In the genomic region with DNA sequence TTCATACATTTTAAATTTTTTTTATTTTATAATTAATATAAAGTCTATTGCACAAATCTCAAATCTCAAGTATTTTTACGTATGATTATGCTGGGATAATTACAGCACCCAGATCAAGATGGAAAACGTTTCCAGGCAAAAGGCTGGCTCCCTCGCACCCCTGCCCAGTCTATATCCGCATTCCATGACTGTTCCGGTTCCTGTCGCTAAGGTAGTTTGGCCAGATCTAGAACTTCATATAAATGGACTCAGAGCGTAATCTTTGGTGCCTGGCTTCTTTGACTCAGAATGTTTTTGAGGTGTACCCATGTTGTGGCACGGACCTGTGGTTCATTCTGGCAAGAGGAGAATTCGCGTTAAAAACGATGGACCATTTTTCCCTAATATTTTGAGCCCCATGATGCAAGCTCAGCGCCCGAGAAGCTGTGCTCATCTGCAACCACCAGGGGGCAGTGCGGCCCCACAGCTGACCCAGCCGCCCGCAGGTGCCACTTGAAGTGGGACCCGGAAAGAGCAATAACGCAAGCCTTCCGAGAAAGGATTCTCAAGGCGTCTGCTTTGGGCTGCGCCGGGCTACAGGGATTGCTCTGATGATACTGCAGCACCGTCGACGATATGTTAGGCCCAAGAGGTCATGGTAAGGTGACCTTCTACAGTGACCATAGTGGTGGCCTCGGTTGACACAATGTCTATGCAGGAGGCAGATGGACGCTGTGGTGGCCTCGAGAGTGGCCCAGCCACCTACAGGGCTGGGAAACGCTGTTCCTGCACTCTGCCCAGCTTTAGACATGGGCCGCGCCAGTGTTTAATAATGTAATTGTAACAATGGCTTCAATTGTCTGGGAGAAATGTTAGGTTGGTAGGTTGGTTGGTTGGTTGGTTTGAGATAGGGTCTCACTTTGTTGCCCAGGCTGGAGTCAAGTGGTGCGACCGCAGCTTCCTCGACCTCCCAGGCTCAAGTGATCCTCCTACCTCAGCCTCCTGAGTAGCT, we compare ENCODE assay signal across 8 cellular contexts.
DNase-seq lines count a peak whose midpoint lies in the region; ATAC-seq and TF ChIP-seq lines count a peak whose summit lies in the region.

No MANE protein-coding gene starts in this region.

- H3K4me1 ChIP-seq in right atrium auricular region = peaks cover 0 to 9% of the 10 kb centered on the region in 2 donors

- peaks cover 5% of the 10 kb centered on the region for H3K4me1 Mint-ChIP-seq in T-helper 17 cell

- H3K27me3 ChIP-seq in right atrium auricular region = no peaks in the 10 kb centered on the region

- H3K27ac Mint-ChIP-seq in T-helper 17 cell = no peak overlapping the region

- DNase-seq in NCI-H1436 (lab: John Stamatoyannopoulos, UW) (peak; percentile 7), NCI-H1436 treated with DMSO at 0.1 percent for 48 hours (lab: John Stamatoyannopoulos, UW) (no peak), MV-4-11 (lab: John Stamatoyannopoulos, UW) (peak; percentile 57), T-helper 17 cell (peak; percentile 51 to 63 (median 56)), amniotic epithelial cell (ENCODE audit: low read depth) (peak; percentile 44), right atrium auricular region (ENCODE audit: low spot score) (peak; percentile 77), retinal pigment epithelial cell (ENCODE audit: low read depth) (no peak)

- H3K36me3 Mint-ChIP-seq in T-helper 17 cell (ENCODE audit: low read depth) = no peaks in the 10 kb centered on the region

- peaks cover 6% of the 10 kb centered on the region for H3K27me3 Mint-ChIP-seq in T-helper 17 cell

- TF ChIP-seq CTCF in right atrium auricular region (IDR thresholded peaks at IDR 0.05) (peak; percentile 94 to 96), retinal pigment epithelial cell (conservative IDR thresholded peaks at IDR 0.05; ENCODE audit: low read depth, low read length) (peak; percentile 93)

- H3K4me3 ChIP-seq in right atrium auricular region (no peak overlapping the region), retinal pigment epithelial cell (ENCODE audit: low read length) (no peak overlapping the region)

- no peaks in the 10 kb centered on the region for H3K36me3 ChIP-seq in right atrium auricular region

- H3K27ac ChIP-seq in right atrium auricular region = no peak overlapping the region

- H3K9me3 ChIP-seq in T-helper 17 cell (ENCODE audit: control insufficient read depth, low read length, poor library complexity, severe bottlenecking) (no peaks in the 10 kb centered on the region), right atrium auricular region (no peaks in the 10 kb centered on the region)

- ATAC-seq in T-helper 17 cell = peak; percentile 84
- no peak for ATAC-seq in HG03280 (IDR thresholded peaks at IDR 0.05; ENCODE audit: unreplicated experiment)

- H3K4me3 Mint-ChIP-seq in T-helper 17 cell = no peak overlapping the region

Comparison
In these comparisons a context has a peak if more than half of its experiments do, and no peak if none do; other contexts are left out.
1. DNase-seq: peak in NCI-H1436 (single experiment), MV-4-11 (single experiment), T-helper 17 cell (3 of 3), amniotic epithelial cell (single experiment) and right atrium auricular region (single experiment); none in NCI-H1436 treated with DMSO at 0.1 percent for 48 hours (single experiment) and retinal pigment epithelial cell (single experiment).